ENCODE assay signal across 8 cellular contexts in the genomic region with DNA sequence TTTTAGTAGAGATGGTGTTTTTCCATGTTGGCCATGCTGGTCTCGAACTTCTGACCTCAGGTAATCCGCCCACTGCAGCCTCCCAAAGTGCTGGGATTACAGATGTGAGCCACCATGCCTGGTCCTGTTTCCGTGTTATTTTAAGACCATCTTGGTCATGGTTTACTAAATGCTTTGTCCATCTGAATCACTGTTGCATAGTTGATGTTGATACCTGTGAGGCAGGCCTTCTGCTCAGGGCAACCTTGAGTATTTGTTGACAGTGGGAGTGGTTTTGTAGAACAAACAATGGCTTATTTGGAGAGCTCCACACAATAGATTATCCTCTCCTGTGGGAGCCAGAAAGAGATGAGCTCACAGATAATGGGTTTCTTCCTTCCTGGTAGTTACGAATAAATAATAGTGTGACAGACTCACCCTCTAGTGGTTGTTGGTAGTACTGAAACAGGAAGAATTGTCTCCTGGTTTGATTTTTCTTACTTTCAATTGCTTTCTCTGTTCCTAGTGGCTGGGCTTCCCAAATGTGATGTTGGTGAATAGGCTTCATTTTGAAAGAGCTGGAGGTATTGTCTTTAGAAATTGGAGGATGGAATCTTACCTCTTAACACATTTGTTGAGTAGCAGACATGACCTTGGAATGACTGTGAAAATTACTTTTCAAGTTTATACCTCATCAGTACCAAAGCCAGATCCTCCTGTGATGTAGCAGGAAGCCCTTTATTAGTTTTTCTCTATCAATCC. TPM values are rescaled to one million over a fixed set of nuclear protein-coding genes. Genes with fewer than 3 reads are reported as not detected.
DNase-seq lines count a peak whose midpoint lies in the region; TF ChIP-seq lines count a peak whose summit lies in the region.

No MANE protein-coding gene starts in this region.

- DNase-seq in 8988T: peak; percentile 45
- peak; percentile 55 for DNase-seq in GM04504 (ENCODE audit: low read depth)
- DNase-seq in HCEC 1CT: peak; percentile 73
- DNase-seq in LoVo (ENCODE audit: low spot score): peak; percentile 86
- no peak for DNase-seq in Peyer's patch
- peak; percentile 81 for DNase-seq in cerebellar cortex (ENCODE audit: low spot score)
- peak; percentile 89 for DNase-seq in kidney tubule cell (ENCODE audit: low spot score)
- no peak for DNase-seq in stomach

- TF ChIP-seq POLR2A in Peyer's patch (IDR thresholded peaks at IDR 0.05) (no peak), stomach (IDR thresholded peaks at IDR 0.05) (no peak)

- H3K27ac ChIP-seq in Peyer's patch: peak overlapping the region; percentile 28 to 86 (median 76)
- peak overlapping the region; percentile 65 to 86 (median 80) for H3K27ac ChIP-seq in stomach

- H3K9me3 ChIP-seq in Peyer's patch: no peaks in the 10 kb centered on the region
- no peaks in the 10 kb centered on the region for H3K9me3 ChIP-seq in stomach

- intact Hi-C loops in stomach (cut with DNase I; ENCODE audit: low total_unique reads): loop anchor here (5.0 kb wide), 1 partner anchor 48 kb away; a partner anchor contains a TSS

- H3K4me3 ChIP-seq in Peyer's patch (no peak overlapping the region), stomach (no peak overlapping the region)

- H3K4me1 ChIP-seq in Peyer's patch (peaks cover 0 to 35% (median 2%) of the 10 kb centered on the region in 4 donors), stomach (peaks cover 31 to 58% (median 49%) of the 10 kb centered on the region in 4 donors)

- 40 to 53% (median 40%) methylated on average over 4 of the region's 4 CpGs for WGBS in stomach, 5 donors

- H3K36me3 ChIP-seq in Peyer's patch: peaks cover 0 to 63% (median 0%) of the 10 kb centered on the region in 3 donors
- peaks cover 66 to 74% (median 71%) of the 10 kb centered on the region in 4 donors for H3K36me3 ChIP-seq in stomach

- TF ChIP-seq EP300 in stomach (IDR thresholded peaks at IDR 0.05): no peak

- no peaks in the 10 kb centered on the region for H3K27me3 ChIP-seq in Peyer's patch
- H3K27me3 ChIP-seq in stomach: no peaks in the 10 kb centered on the region

- peak; percentile 88 to 99 (median 98) for TF ChIP-seq CTCF in Peyer's patch (IDR thresholded peaks at IDR 0.05)
- peak in 5 of 7 experiments; percentile 85 to 96 (median 89) for TF ChIP-seq CTCF in stomach (IDR thresholded peaks at IDR 0.05)

RNA-seq across cellular contexts. Expression of a gene that starts 39.0 kb away (rescaled TPM):
- total RNA-seq in Peyer's patch (100 to 1,000 TPM; 205 to 366 (median 346) TPM), stomach (100 to 1,000 TPM; 110 to 447 (median 215) TPM)
- 10 to 100 TPM; 45.1 to 98.5 (median 61.3) TPM for polyA plus RNA-seq in stomach

RNA-seq across cellular contexts. Expression of a gene that starts 49.0 kb away (rescaled TPM):
- total RNA-seq in Peyer's patch (not detected), stomach (not detected)
- polyA plus RNA-seq in stomach: not detected

RNA-seq across cellular contexts. Expression of a gene that starts 59.3 kb away (rescaled TPM):
- total RNA-seq in Peyer's patch (10 to 100 TPM; 42.0 to 50.5 (median 46.5) TPM), stomach (100 to 1,000 TPM in 4 of 5 donors, 10 to 100 TPM in 1; 33.8 to 234 (median 152) TPM)
- 100 to 1,000 TPM; 158 to 194 (median 183) TPM for polyA plus RNA-seq in stomach

Comparison
In these comparisons a context has a peak if more than half of its experiments do, and no peak if none do; other contexts are left out.
1. DNase-seq: peak in 8988T (single experiment), GM04504 (single experiment), HCEC 1CT (single experiment), LoVo (single experiment), cerebellar cortex (single experiment) and kidney tubule cell (single experiment); none in Peyer's patch (0 of 3) and stomach (single experiment).